In the genomic region with DNA sequence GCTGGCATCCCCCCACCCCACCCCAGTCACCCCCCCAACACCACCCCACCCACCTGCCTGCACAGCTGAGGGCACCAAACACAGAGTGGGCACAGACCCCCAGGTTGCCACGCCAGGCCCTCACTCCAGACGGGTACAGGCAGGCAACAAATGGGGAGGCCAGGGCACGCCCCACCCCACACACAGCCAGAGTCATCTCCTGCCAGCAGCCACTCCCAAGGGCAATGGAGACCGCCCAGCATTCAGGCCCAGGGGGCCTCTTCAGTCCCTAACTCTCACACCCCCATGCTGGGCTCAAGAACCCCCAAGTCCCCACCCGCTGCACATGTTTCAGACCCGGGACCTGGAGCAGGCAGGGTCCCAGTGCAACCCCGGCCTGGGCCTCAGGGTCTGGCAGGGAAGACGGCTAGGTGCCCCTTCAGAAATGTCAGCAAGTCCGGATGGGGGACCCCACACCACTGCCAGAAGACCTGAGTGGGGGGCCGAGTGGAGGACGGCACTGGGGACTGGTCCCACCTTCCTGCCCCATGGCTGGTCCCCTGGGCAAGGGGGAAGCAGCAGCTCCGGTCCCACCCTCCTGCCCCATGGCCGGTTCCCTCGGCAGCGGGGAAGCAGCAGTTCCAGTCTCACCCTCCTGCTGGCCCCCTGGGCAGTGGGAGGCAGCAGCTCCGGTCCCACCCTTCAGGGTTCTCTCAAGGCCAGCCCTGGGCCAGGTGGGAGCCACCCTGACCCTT, we compare ENCODE assay signal across 22 cellular contexts.
"Had no signal": no experiment of that assay in that cellular context is flagged by ENCODE, and none has a peak within 500 bp of the region (broad histone marks: within the 10 kb centered on the region; RNA-seq: fewer than 3 reads in every experiment).

No MANE protein-coding gene starts in this region.

- H3K9me3 Mint-ChIP-seq: activated CD8-positive, alpha-beta T cell treated with anti-CD3 and anti-CD28 coated beads for 36 hours; activated T-cell treated with anti-CD3 and anti-CD28 coated beads, Interleukin-2, amount 50 U/mL, for 72 hours; activated T-helper 2 cell treated with anti-CD3 and anti-CD28 coated beads, Interferon-gamma antibody, Interleukin-2, Interleukin-4, amounts not matched to agents 10 μg/mL and 5 μg/mL and 100 μg/mL, durations not matched to agents 14 hours and 24 hours and 36 hours; brain; T-helper 1 cell treated with Interleukin-12 subunit alpha and Interleukin-12 subunit beta and Interleukin-4 antibody, amounts not matched to agents 30 μg/mL and 1 μg/mL, for 36 hours had no signal

- H3K27me3 ChIP-seq: MG63 had no signal

- H3K4me3 Mint-ChIP-seq: activated CD4-positive, alpha-beta T cell treated with anti-CD3 and anti-CD28 coated beads for 36 hours; activated CD8-positive, alpha-beta T cell treated with anti-CD3 and anti-CD28 coated beads for 36 hours; activated T-cell treated with anti-CD3 and anti-CD28 coated beads, Interleukin-2, amount 50 U/mL, for 72 hours; brain; T-helper 1 cell treated with Interleukin-12 subunit alpha and Interleukin-12 subunit beta and Interleukin-4 antibody, amounts not matched to agents 30 μg/mL and 1 μg/mL, for 36 hours had no signal

- H3K36me3 ChIP-seq: MG63 had no signal

- DNase-seq: activated CD4-positive, alpha-beta T cell treated with anti-CD3 and anti-CD28 coated beads for 36 hours; activated CD4-positive, alpha-beta T cell treated with anti-CD3 and anti-CD28 coated beads, Interleukin-2, amount 50 U/mL, for 1 hour; activated CD8-positive, alpha-beta memory T cell treated with anti-CD3 and anti-CD28 coated beads, Interleukin-2, amount 50 U/mL, for 4 hours; activated CD8-positive, alpha-beta T cell treated with anti-CD3 and anti-CD28 coated beads for 36 hours; activated naive CD4-positive, alpha-beta T cell treated with anti-CD3 and anti-CD28 coated beads, Interleukin-2, amount 50 U/mL, for 16 hours; activated T-cell treated with anti-CD3 and anti-CD28 coated beads, Interleukin-2, amount 50 U/mL, for 72 hours; amniotic stem cell; MG63; MV-4-11; NCI-H1092 treated with DMSO at 0.1 percent for 48 hours; NCI-H1417 treated with DMSO at 0.1 percent for 48 hours; NCI-H1694; NCI-H2029; NCI-H2107; NCI-H2171 treated with DMSO at 0.1 percent for 48 hours; NCI-H226; NCI-H526; NCI-H82 had no signal

- H3K9me3 ChIP-seq: MG63 had no signal

- ATAC-seq: activated CD4-positive, alpha-beta T cell treated with anti-CD3 and anti-CD28 coated beads for 36 hours; activated CD8-positive, alpha-beta T cell treated with anti-CD3 and anti-CD28 coated beads for 36 hours; activated T-cell treated with anti-CD3 and anti-CD28 coated beads, Interleukin-2, amount 50 U/mL, for 72 hours; Right ventricle myocardium inferior had no signal

- H3K27ac Mint-ChIP-seq: activated CD4-positive, alpha-beta T cell treated with anti-CD3 and anti-CD28 coated beads for 36 hours; activated CD8-positive, alpha-beta T cell treated with anti-CD3 and anti-CD28 coated beads for 36 hours; activated T-cell treated with anti-CD3 and anti-CD28 coated beads, Interleukin-2, amount 50 U/mL, for 72 hours; activated T-helper 2 cell treated with anti-CD3 and anti-CD28 coated beads, Interferon-gamma antibody, Interleukin-2, Interleukin-4, amounts not matched to agents 10 μg/mL and 5 μg/mL and 100 μg/mL, durations not matched to agents 14 hours and 24 hours and 36 hours; T-helper 1 cell treated with Interleukin-12 subunit alpha and Interleukin-12 subunit beta and Interleukin-4 antibody, amounts not matched to agents 30 μg/mL and 1 μg/mL, for 36 hours had no signal

- H3K27me3 Mint-ChIP-seq: activated CD4-positive, alpha-beta T cell treated with anti-CD3 and anti-CD28 coated beads for 36 hours; activated CD8-positive, alpha-beta T cell treated with anti-CD3 and anti-CD28 coated beads for 36 hours; brain had no signal

- H3K4me3 ChIP-seq: MG63 had no signal
